In genomic region chr19:10836478-10837325, GRCh38 we compare ENCODE assay signal across 8 cellular contexts. TPM values are rescaled to one million over a fixed set of nuclear protein-coding genes. Genes with fewer than 3 reads are reported as not detected.
DNase-seq lines count a peak whose midpoint lies in the region; ATAC-seq and TF ChIP-seq lines count a peak whose summit lies in the region.

No MANE protein-coding gene starts in this region.

- CTCF ChIA-PET in A673 (lab: Charles Lee), result interaction anchor here (0.6 to 1.6 kb wide), 5 partner anchors 22 to 407 kb away, joined by 4 to 7 read pairs (median 5); partner anchors contain the start of gene DNM2

- POLR2A ChIA-PET in A673 (lab: Charles Lee; ENCODE audit: low non-redundant PET), result interaction anchor here (0.5 to 0.9 kb wide), 2 partner anchors 22 to 108 kb away, joined by 4 to 9 read pairs; no protein-coding TSS in a partner anchor

- no peaks in the 10 kb centered on the region for H3K4me1 ChIP-seq in A673 (ENCODE audit: insufficient read depth, low read length, poor library complexity, severe bottlenecking)

- H3K27me3 ChIP-seq in A673 (replicated peaks; ENCODE audit: insufficient read depth, low read depth, low read length, poor library complexity), result no peaks in the 10 kb centered on the region

- peak overlapping the region; percentile 92 for H3K4me3 Mint-ChIP-seq in T-helper 1 cell treated with Interleukin-12 subunit alpha and Interleukin-12 subunit beta and Interleukin-4 antibody, amounts not matched to agents 30 μg/mL and 1 μg/mL, for 36 hours

- peak overlapping the region; percentile 100 for H3K27ac Mint-ChIP-seq in T-helper 1 cell treated with Interleukin-12 subunit alpha and Interleukin-12 subunit beta and Interleukin-4 antibody, amounts not matched to agents 30 μg/mL and 1 μg/mL, for 36 hours

- H3K9me3 Mint-ChIP-seq in T-helper 1 cell treated with Interleukin-12 subunit alpha and Interleukin-12 subunit beta and Interleukin-4 antibody, amounts not matched to agents 30 μg/mL and 1 μg/mL, for 36 hours, result peaks cover 5% of the 10 kb centered on the region

- peaks cover 11% of the 10 kb centered on the region for H3K36me3 Mint-ChIP-seq in T-helper 1 cell treated with Interleukin-12 subunit alpha and Interleukin-12 subunit beta and Interleukin-4 antibody, amounts not matched to agents 30 μg/mL and 1 μg/mL, for 36 hours (ENCODE audit: low read depth)

- BruUV-seq in A673 (replicated peaks; lab: Mats Ljungman, UMichigan), result TSS peak; percentile 43

- peaks cover 13% of the 10 kb centered on the region for H3K36me3 ChIP-seq in A673 (ENCODE audit: insufficient read depth, low read length, poor library complexity, severe bottlenecking)

- intact Hi-C loops in A673 (cut with micrococcal nuclease; ENCODE audit: unreplicated experiment), result loop anchor here (5.0 kb wide), 1 partner anchor 119 kb away; the partner anchor contains the start of gene DNM2

- ATAC-seq in GM19035 (IDR thresholded peaks at IDR 0.05; ENCODE audit: unreplicated experiment), result peak; percentile 13

- TF ChIP-seq CTCF in A673 (conservative IDR thresholded peaks at IDR 0.05; ENCODE audit: low read depth, low read length) (no peak), astrocyte of the cerebellum (IDR thresholded peaks at IDR 0.05; ENCODE audit: low read depth, low read length, missing control alignments) (no peak)

- in situ Hi-C loops in astrocyte of the cerebellum (cut with HindIII; ENCODE audit: low sequenced_read_pairs), result no loop called here

- peak; percentile 90 for DNase-seq in A673 (ENCODE audit: low spot score)
- DNase-seq in LoVo (ENCODE audit: low spot score), result peak; percentile 89
- DNase-seq in astrocyte of the cerebellum (ENCODE audit: low read depth), result no peak
- DNase-seq in iPS-NIHi11 (ENCODE audit: low spot score), result peak; percentile 81
- peak in 2 of 3 donors; percentile 79 to 85 for DNase-seq in stimulated activated CD4-positive, alpha-beta T cell treated with anti-CD3 and anti-CD28 coated beads, Interleukin-12 subunit alpha, Interleukin-12 subunit beta, amount 100 ng/mL, for 48 hours (ENCODE audit: low read depth in 2 of 3, low spot score in 1 of 3)
- no peak for DNase-seq in cerebellar nuclear complex (lab: John Stamatoyannopoulos, UW)

- peaks cover 10% of the 10 kb centered on the region for H3K4me1 Mint-ChIP-seq in T-helper 1 cell treated with Interleukin-12 subunit alpha and Interleukin-12 subunit beta and Interleukin-4 antibody, amounts not matched to agents 30 μg/mL and 1 μg/mL, for 36 hours (ENCODE audit: low read depth)

- H3K27me3 Mint-ChIP-seq in T-helper 1 cell treated with Interleukin-12 subunit alpha and Interleukin-12 subunit beta and Interleukin-4 antibody, amounts not matched to agents 30 μg/mL and 1 μg/mL, for 36 hours (ENCODE audit: low read depth), result no peaks in the 10 kb centered on the region

- peak overlapping the region; percentile 98 for H3K27ac ChIP-seq in A673 (ENCODE audit: low read depth, low read length, poor library complexity, severe bottlenecking)

- no peaks in the 10 kb centered on the region for H3K9me3 ChIP-seq in A673 (ENCODE audit: low read depth, low read length, poor library complexity, severe bottlenecking)

- H3K4me3 ChIP-seq in A673 (ENCODE audit: low read depth, low read length, poor library complexity, severe bottlenecking) (peak overlapping the region; percentile 60), astrocyte of the cerebellum (ENCODE audit: low read depth, low read length) (peak overlapping the region; percentile 67)

RNA-seq across cellular contexts. Expression of gene TMED1, which starts 0.7 kb away (rescaled TPM):
- 23.1 and 27.3 TPM in 2 replicates for total RNA-seq in A673 (2021)

RNA-seq across cellular contexts. Expression of gene C19orf38, which starts 11.5 kb away (rescaled TPM):
- not detected in 2 replicates for total RNA-seq in A673 (2021)

RNA-seq across cellular contexts. Expression of gene CARM1, which starts 34.7 kb away (rescaled TPM):
- 78.7 and 81.5 TPM in 2 replicates for total RNA-seq in A673 (2021)

Comparison
In these comparisons a context has a peak if more than half of its experiments do, and no peak if none do; other contexts are left out.
1. DNase-seq: peak in A673 (single experiment), LoVo (single experiment), iPS-NIHi11 (single experiment) and stimulated activated CD4-positive, alpha-beta T cell treated with anti-CD3 and anti-CD28 coated beads, Interleukin-12 subunit alpha, Interleukin-12 subunit beta, amount 100 ng/mL, for 48 hours (2 of 3); none in astrocyte of the cerebellum (single experiment) and cerebellar nuclear complex (0 of 2).